ENCODE assay signal across 15 cellular contexts in genomic region chr2:45688479-45689298, GRCh38. TPM values are rescaled to one million over a fixed set of nuclear protein-coding genes. Genes with fewer than 3 reads are reported as not detected.
DNase-seq lines count a peak whose midpoint lies in the region; FAIRE-seq and TF ChIP-seq lines count a peak whose summit lies in the region.
"Had no signal": no experiment of that assay in that cellular context is flagged by ENCODE, and none has a peak within 500 bp of the region (broad histone marks: within the 10 kb centered on the region; RNA-seq: fewer than 3 reads in every experiment).

No MANE protein-coding gene starts in this region.

- no peaks in the 10 kb centered on the region for H3K4me1 Mint-ChIP-seq in Caco-2 (ENCODE audit: low read depth, unreplicated experiment)

- POLR2A ChIA-PET in Caco-2 (lab: Charles Lee) = no interaction called here

- H3K27ac ChIP-seq in small intestine (ENCODE audit: low read depth in 1 of 2, low read length in 1 of 2) = peak overlapping the region in 1 of 2 donors; percentile 41
- H3K27ac ChIP-seq: 22Rv1, brain microvascular endothelial cell, esophagus muscularis mucosa, HL-60 had no signal

- BruUV-seq in Caco-2 (replicated peaks; lab: Mats Ljungman, UMichigan) = no TSS peak

- CTCF ChIA-PET in Caco-2 (lab: Charles Lee) = no interaction called here

- no peak overlapping the region for H3K4me3 Mint-ChIP-seq in Caco-2 (ENCODE audit: unreplicated experiment)

- no peak overlapping the region for H3K27ac Mint-ChIP-seq in Caco-2 (ENCODE audit: unreplicated experiment)

- H3K9me3 Mint-ChIP-seq in Caco-2 (ENCODE audit: unreplicated experiment) = no peaks in the 10 kb centered on the region

- no peak for FAIRE-seq in small intestine (lab: Jason Lieb, UNC)

- H3K27me3 ChIP-seq in small intestine (ENCODE audit: control insufficient read depth in 2 of 2, insufficient read depth in 2 of 2, low read length in 2 of 2) = no peaks in the 10 kb centered on the region
- no peaks in the 10 kb centered on the region for H3K27me3 ChIP-seq in Caco-2 (replicated peaks; ENCODE audit: control insufficient read depth, insufficient read depth, low read length)
- H3K27me3 ChIP-seq: brain microvascular endothelial cell, dorsolateral prefrontal cortex, esophagus muscularis mucosa had no signal

- DNase-seq in NCI-H2107 treated with DMSO at 0.1 percent for 48 hours (lab: John Stamatoyannopoulos, UW; ENCODE audit: unreplicated experiment) (peak; percentile 16), NCI-H2107 (lab: John Stamatoyannopoulos, UW) (no peak), NAMALWA (ENCODE audit: low spot score) (peak; percentile 19), amniotic epithelial cell (ENCODE audit: low read depth) (peak; percentile 31), small intestine (peak; percentile 79), Caco-2 (no peak)
- no peak for DNase-seq in stimulated activated CD8-positive, alpha-beta memory T cell treated with anti-CD3 and anti-CD28 coated beads, Interleukin-4, amount 100 ng/mL, for 48 hours
- no peak for DNase-seq in stimulated activated CD4-positive, alpha-beta T cell treated with anti-CD3 and anti-CD28 coated beads, Interleukin-1b, Interleukin-23, amount 100 ng/mL, for 48 hours
- DNase-seq: brain microvascular endothelial cell, dorsolateral prefrontal cortex, left cardiac atrium, NCI-H2171 treated with DMSO at 0.1 percent for 48 hours had no signal

- no peak for TF ChIP-seq CTCF in Caco-2 (IDR thresholded peaks at IDR 0.05; ENCODE audit: insufficient read depth in 1 of 2, low read depth in 1 of 2, low read length in 1 of 2, severe bottlenecking in 1 of 2, unreplicated experiment in 1 of 2)

- 18 to 64% (median 33%) methylated on average over 4 of the region's 4 CpGs for WGBS in small intestine, 3 donors

- H3K36me3 ChIP-seq in small intestine (ENCODE audit: control insufficient read depth in 2 of 2, insufficient read depth in 2 of 2, low read length in 2 of 2) (no peaks in the 10 kb centered on the region), Caco-2 (ENCODE audit: control insufficient read depth, insufficient read depth, low read length) (no peaks in the 10 kb centered on the region)
- H3K36me3 ChIP-seq: brain microvascular endothelial cell, esophagus muscularis mucosa had no signal

- H3K9me3 ChIP-seq in small intestine (ENCODE audit: control insufficient read depth, low read depth) (no peaks in the 10 kb centered on the region), Caco-2 (no peaks in the 10 kb centered on the region)
- H3K9me3 ChIP-seq: esophagus muscularis mucosa had no signal

- H3K27me3 Mint-ChIP-seq in Caco-2 (ENCODE audit: insufficient read depth, unreplicated experiment) = no peaks in the 10 kb centered on the region

- H3K4me1 ChIP-seq in small intestine (ENCODE audit: control insufficient read depth in 2 of 2, insufficient read depth in 1 of 2, low read depth in 1 of 2, low read length in 1 of 2) (peaks cover 7 to 15% of the 10 kb centered on the region in 2 donors), Caco-2 (peaks cover 7% of the 10 kb centered on the region)

- H3K4me3 ChIP-seq in small intestine (ENCODE audit: low read depth in 1 of 2, low read length in 2 of 2) (no peak overlapping the region), Caco-2 (ENCODE audit: low read depth, low read length) (no peak overlapping the region)
- H3K4me3 ChIP-seq: dorsolateral prefrontal cortex, esophagus muscularis mucosa had no signal

- intact Hi-C loops in Caco-2 (cut with micrococcal nuclease; ENCODE audit: unreplicated experiment) = no loop called here

- H3K36me3 Mint-ChIP-seq in Caco-2 (ENCODE audit: insufficient read depth, unreplicated experiment) = no peaks in the 10 kb centered on the region

RNA-seq across cellular contexts. Expression of gene PRKCE, which starts 37.2 kb away (rescaled TPM):
- polyA plus RNA-seq in small intestine = 1 to 10 TPM; 2.2 to 6.7 (median 4.1) TPM
- 3.6 and 4.4 TPM in 2 replicates for total RNA-seq in Caco-2 (2022)

Comparison
In these comparisons a context has a peak if more than half of its experiments do, and no peak if none do; other contexts are left out.
1. DNase-seq: peak in NCI-H2107 treated with DMSO at 0.1 percent for 48 hours (single experiment), NAMALWA (single experiment), amniotic epithelial cell (single experiment) and small intestine (single experiment); none in NCI-H2107 (single experiment), stimulated activated CD8-positive, alpha-beta memory T cell treated with anti-CD3 and anti-CD28 coated beads, Interleukin-4, amount 100 ng/mL, for 48 hours (single experiment), Caco-2 (0 of 2) and stimulated activated CD4-positive, alpha-beta T cell treated with anti-CD3 and anti-CD28 coated beads, Interleukin-1b, Interleukin-23, amount 100 ng/mL, for 48 hours (single experiment).